ENCODE assay signal across 29 cellular contexts in the genomic region with DNA sequence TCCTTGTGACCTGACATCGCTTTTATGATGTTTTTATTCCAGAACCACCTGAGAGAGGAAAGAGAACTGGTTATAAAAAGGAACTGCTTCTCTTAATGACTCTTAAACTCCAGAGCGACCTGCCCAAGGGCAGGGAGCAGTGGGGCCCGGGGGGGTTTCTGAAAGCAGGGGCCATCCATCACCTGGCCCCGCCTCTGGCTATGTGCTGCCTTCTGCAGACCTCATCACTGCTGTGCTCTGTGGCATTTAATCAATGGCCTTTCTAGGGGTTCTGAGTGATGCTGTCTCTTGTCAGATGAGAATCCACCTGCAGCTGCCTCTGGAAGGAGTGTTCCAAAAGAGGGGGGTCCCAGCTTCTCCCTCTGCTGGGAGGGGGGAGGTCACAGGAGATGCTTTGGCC.
"Had no signal": no experiment of that assay in that cellular context is flagged by ENCODE, and none has a peak within 500 bp of the region (broad histone marks: within the 10 kb centered on the region; RNA-seq: fewer than 3 reads in every experiment).

No MANE protein-coding gene starts in this region.

- H3K27ac ChIP-seq: neural progenitor cell, neutrophil, pancreas, psoas muscle, skin epidermis, spleen, stomach, thoracic aorta, thyroid gland, tibial nerve, upper lobe of left lung, vagina had no signal

- H3K27ac Mint-ChIP-seq: naive thymus-derived CD8-positive, alpha-beta T cell; neural progenitor cell; progenitor cell of endocrine pancreas; stimulated activated naive B cell treated with anti-CD40 and anti-IgM and Interleukin-4, amounts not matched to agents 10 μg/mL and 1 μg/mL and 100 μg/mL, for 72 hours; stimulated activated naive CD8-positive, alpha-beta T cell treated with anti-CD3 and anti-CD28 coated beads, Interleukin-15, Interleukin-2, amounts not matched to agents 100 ng/mL and 50 ng/mL, for 24 hours had no signal

- H3K9ac ChIP-seq: neural progenitor cell had no signal

- H3K4me3 ChIP-seq: neural progenitor cell, pancreas, psoas muscle, skin epidermis, smooth muscle cell, spleen, stomach, thoracic aorta, thyroid gland, tibial nerve, upper lobe of left lung, vagina had no signal

- H3K27me3 ChIP-seq: neural progenitor cell, neutrophil, pancreas, thyroid gland, tibial nerve, upper lobe of left lung, vagina had no signal

- H3K36me3 Mint-ChIP-seq: naive B cell; naive thymus-derived CD8-positive, alpha-beta T cell; neural progenitor cell; stimulated activated naive B cell treated with anti-CD40 and anti-IgM and Interleukin-4, amounts not matched to agents 10 μg/mL and 1 μg/mL and 100 μg/mL, for 72 hours had no signal

- H3K9me3 ChIP-seq: neutrophil, pancreas, psoas muscle, spleen, stomach, thoracic aorta, thyroid gland, tibial nerve, upper lobe of left lung, vagina had no signal

- H3K9me3 Mint-ChIP-seq: naive B cell; naive thymus-derived CD8-positive, alpha-beta T cell; neural progenitor cell; stimulated activated naive B cell treated with anti-CD40 and anti-IgM and Interleukin-4, amounts not matched to agents 10 μg/mL and 1 μg/mL and 100 μg/mL, for 72 hours; stimulated activated naive CD8-positive, alpha-beta T cell treated with anti-CD3 and anti-CD28 coated beads, Interleukin-15, Interleukin-2, amounts not matched to agents 100 ng/mL and 50 ng/mL, for 24 hours had no signal

- H3K4me3 Mint-ChIP-seq: naive B cell; naive thymus-derived CD8-positive, alpha-beta T cell; neural progenitor cell; stimulated activated naive B cell treated with anti-CD40 and anti-IgM and Interleukin-4, amounts not matched to agents 10 μg/mL and 1 μg/mL and 100 μg/mL, for 72 hours; stimulated activated naive CD8-positive, alpha-beta T cell treated with anti-CD3 and anti-CD28 coated beads, Interleukin-15, Interleukin-2, amounts not matched to agents 100 ng/mL and 50 ng/mL, for 24 hours had no signal

- H3K4me1 ChIP-seq: neural progenitor cell, pancreas, psoas muscle, spleen, thyroid gland, tibial nerve, upper lobe of left lung had no signal

- H3K4me1 Mint-ChIP-seq: naive thymus-derived CD8-positive, alpha-beta T cell had no signal

- ATAC-seq: naive thymus-derived CD8-positive, alpha-beta T cell; pancreas; psoas muscle; right cardiac atrium; sciatic nerve; stimulated activated naive B cell treated with anti-CD40 and anti-IgM and Interleukin-4, amounts not matched to agents 10 μg/mL and 1 μg/mL and 100 μg/mL, for 72 hours had no signal

- DNase-seq: naive B cell; naive thymus-derived CD8-positive, alpha-beta T cell; nucleus accumbens; pancreas; posterior cingulate gyrus; right cardiac atrium; spleen; stimulated activated CD4-positive, alpha-beta T cell treated with anti-CD3 and anti-CD28 coated beads, Interleukin-12 subunit alpha, Interleukin-12 subunit beta, amount 100 ng/mL, for 4 hours; stimulated activated CD4-positive, alpha-beta T cell treated with anti-CD3 and anti-CD28 coated beads, Interleukin-1b, Interleukin-23, amount 100 ng/mL, for 48 hours; stimulated activated CD4-positive, alpha-beta T cell treated with anti-CD3 and anti-CD28 coated beads, Interleukin-4, amount 100 ng/mL, for 1 hour; stimulated activated CD4-positive, alpha-beta T cell treated with anti-CD3 and anti-CD28 coated beads, Interleukin-4, amount 100 ng/mL, for 4 hours; stimulated activated CD8-positive, alpha-beta memory T cell treated with anti-CD3 and anti-CD28 coated beads, Interleukin-4, amount 100 ng/mL, for 48 hours; stimulated activated naive B cell treated with anti-CD40 and anti-IgM and Interleukin-4, amounts not matched to agents 10 μg/mL and 1 μg/mL and 100 μg/mL, for 72 hours; stimulated activated naive CD4-positive, alpha-beta T cell treated with Interleukin-2 at 50 U/mL for 16 hours; stomach; thyroid gland; trophoblast cell; upper lobe of left lung had no signal

- H2AFZ ChIP-seq: neural progenitor cell had no signal

- H3K4me2 ChIP-seq: neural progenitor cell, smooth muscle cell had no signal

- H3K36me3 ChIP-seq: neural progenitor cell, neutrophil, pancreas, spleen, stomach, thoracic aorta, thyroid gland, tibial nerve, upper lobe of left lung, vagina had no signal

- H3K27me3 Mint-ChIP-seq: progenitor cell of endocrine pancreas; stimulated activated naive CD8-positive, alpha-beta T cell treated with anti-CD3 and anti-CD28 coated beads, Interleukin-15, Interleukin-2, amounts not matched to agents 100 ng/mL and 50 ng/mL, for 24 hours had no signal
